20 cellular contexts compared by ENCODE assay signal in the genomic region with DNA sequence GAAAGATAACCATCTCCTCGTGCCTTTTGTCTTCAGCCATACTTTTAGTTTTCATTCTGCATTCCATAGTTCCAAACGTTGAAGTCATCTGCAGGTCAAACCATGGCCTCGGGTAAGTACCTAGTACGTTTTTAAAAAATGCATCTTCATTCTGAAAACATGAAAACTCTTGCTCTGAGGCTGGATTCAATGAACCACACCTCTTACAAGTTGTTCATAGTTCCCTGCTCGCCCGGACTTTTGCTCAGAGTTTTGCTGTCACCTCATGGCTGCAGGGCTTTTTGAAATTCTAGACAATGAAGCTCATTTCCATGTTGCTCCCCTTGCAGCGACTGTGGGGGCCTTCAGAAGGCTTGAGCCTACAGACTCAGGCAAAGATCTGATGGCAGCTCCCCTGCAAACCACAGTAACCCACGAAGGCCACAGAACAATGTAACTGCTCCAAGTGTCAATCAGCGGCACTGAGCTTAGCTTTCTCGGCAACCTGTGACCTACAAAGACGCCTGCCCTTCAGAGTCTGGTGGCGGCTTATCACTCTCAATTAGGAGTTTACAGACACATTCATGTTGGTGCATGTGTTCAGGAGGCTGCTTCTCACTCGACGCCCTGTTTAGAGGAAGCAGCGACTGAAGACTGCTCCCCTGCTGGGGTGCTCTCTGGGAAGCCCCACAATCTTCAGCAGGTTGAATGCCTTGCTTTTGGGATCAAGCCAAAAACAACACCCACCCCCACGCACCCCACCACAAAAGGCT.
DNase-seq lines count a peak whose midpoint lies in the region; ATAC-seq, FAIRE-seq and TF ChIP-seq lines count a peak whose summit lies in the region.
"Had no signal": no experiment of that assay in that cellular context is flagged by ENCODE, and none has a peak within 500 bp of the region (broad histone marks: within the 10 kb centered on the region; RNA-seq: fewer than 3 reads in every experiment).

No MANE protein-coding gene starts in this region.

- no peak overlapping the region for H3K9ac ChIP-seq in GM12878 (ENCODE audit: control insufficient read depth, insufficient read depth, low read length)
- H3K9ac ChIP-seq: parathyroid adenoma had no signal

- peaks cover 13% of the 10 kb centered on the region for H3K36me3 Mint-ChIP-seq in mesothelial cell of epicardium

- in situ Hi-C loops in GM12878 (cut with MboI) = no loop called here

- H3K36me3 ChIP-seq in GM12878 (ENCODE audit: control insufficient read depth in 2 of 2, insufficient read depth in 2 of 2, low read length in 1 of 2) = no peaks in the 10 kb centered on the region

- H3K4me3 Mint-ChIP-seq in mesothelial cell of epicardium = no peak overlapping the region
- H3K4me3 Mint-ChIP-seq: B cell; central memory CD8-positive, alpha-beta T cell had no signal

- H3K4me2 ChIP-seq in GM12878 (ENCODE audit: control insufficient read depth, insufficient read depth) = peak overlapping the region; percentile 38; the same call in 1 of the 2 replicates

- H4K20me1 ChIP-seq in GM12878 (ENCODE audit: control insufficient read depth, insufficient read depth) = no peaks in the 10 kb centered on the region

- TF ChIP-seq POLR2A in GM12878 (IDR thresholded peaks at IDR 0.05; ENCODE audit: low read depth, low read length) = no peak

- H3K27me3 Mint-ChIP-seq in mesothelial cell of epicardium (ENCODE audit: low read depth) = no peaks in the 10 kb centered on the region
- H3K27me3 Mint-ChIP-seq: B cell; central memory CD8-positive, alpha-beta T cell; T-helper 17 cell had no signal

- SMC1A ChIA-PET in GM12878 (lab: Charles Lee; ENCODE audit: uncharacterized antibody, unreplicated experiment) = no interaction called here

- H3K4me1 ChIP-seq in GM12878 (ENCODE audit: control insufficient read depth, insufficient read depth, low read length) = peaks cover 14% of the 10 kb centered on the region

- peaks cover 61% of the 10 kb centered on the region for H3K4me1 Mint-ChIP-seq in mesothelial cell of epicardium
- H3K4me1 Mint-ChIP-seq: central memory CD8-positive, alpha-beta T cell; T-helper 17 cell had no signal

- ATAC-seq in GM12878 = peak; percentile 73
- ATAC-seq in GM21528 (IDR thresholded peaks at IDR 0.05; ENCODE audit: low FRiP score, unreplicated experiment) = no peak
- no peak for ATAC-seq in omental fat pad (ENCODE audit: low FRiP score)
- ATAC-seq: activated CD4-positive, CD25-positive, alpha-beta regulatory T cell treated with anti-CD3 and anti-CD28 coated beads, Interleukin-2, amount 50 U/mL, for 24 hours; T-helper 17 cell had no signal

- TF ChIP-seq RAD21 in GM12878 (IDR thresholded peaks at IDR 0.05; ENCODE audit: insufficient read depth, low read depth, low read length) = peak; percentile 30; the same call in 1 of the 2 replicates

- no peak for TF ChIP-seq EP300 in GM12878 (IDR thresholded peaks at IDR 0.05; ENCODE audit: borderline replicate concordance in 1 of 2, control insufficient read depth in 1 of 2, low read depth in 2 of 2, low read length in 2 of 2)

- RAD21 ChIA-PET in GM12878 (lab: Charles Lee; ENCODE audit: unreplicated experiment) = interaction anchor here (0.7 kb wide), 1 partner anchor 426 kb away, joined by 3 read pairs; no protein-coding TSS in a partner anchor

- no peaks in the 10 kb centered on the region for H3K9me3 ChIP-seq in GM12878 (replicated peaks; ENCODE audit: control insufficient read depth, insufficient read depth, low read length)

- no peak overlapping the region for H3K4me3 ChIP-seq in Jurkat, Clone E6-1 (ENCODE audit: low read length)
- peak overlapping the region; percentile 13; the same call in 1 of the 2 replicates for H3K4me3 ChIP-seq in GM12878
- no peak overlapping the region for H3K4me3 ChIP-seq in coronary artery

- TF ChIP-seq CTCF in GM12878 (IDR thresholded peaks at IDR 0.05 in 2 of 3, conservative IDR thresholded peaks at IDR 0.05 in 1 of 3; ENCODE audit: control insufficient read depth in 2 of 3, extremely low read depth in 1 of 3, insufficient read depth in 1 of 3, low read depth in 3 of 3, low read length in 3 of 3) (no peak), mesothelial cell of epicardium (IDR thresholded peaks at IDR 0.05; ENCODE audit: unreplicated experiment) (no peak), coronary artery (IDR thresholded peaks at IDR 0.05) (no peak), omental fat pad (IDR thresholded peaks at IDR 0.05) (no peak)

- peak; percentile 50 for DNase-seq in ELF-1 (ENCODE audit: low read depth, low spot score)
- peak; percentile 56 for DNase-seq in Jurkat, Clone E6-1 (ENCODE audit: low read depth, low spot score)
- DNase-seq in GM12878 (ENCODE audit: low read depth, low spot score) = peak; percentile 31
- no peak for DNase-seq in mesothelial cell of epicardium (ENCODE audit: low spot score in 2 of 2, unreplicated experiment in 2 of 2)
- no peak for DNase-seq in coronary artery (ENCODE audit: low spot score)
- no peak for DNase-seq in T-helper 9 cell
- DNase-seq in omental fat pad (ENCODE audit: low spot score) = no peak
- DNase-seq: activated CD8-positive, alpha-beta memory T cell treated with anti-CD3 and anti-CD28 coated beads, Interleukin-2, amount 50 U/mL, for 4 hours; activated naive CD4-positive, alpha-beta T cell treated with anti-CD3 and anti-CD28 coated beads, Interleukin-2, amount 50 U/mL, for 16 hours; DMS79; islet precursor cell; NCI-H1092 treated with DMSO at 0.1 percent for 48 hours; NCI-H510A treated with DMSO at 0.1 percent for 48 hours; stimulated activated CD4-positive, alpha-beta T cell treated with anti-CD3 and anti-CD28 coated beads, Interleukin-12 subunit alpha, Interleukin-12 subunit beta, amount 100 ng/mL, for 4 hours; T-helper 17 cell had no signal

- 5% methylated on average over 16 of the region's 16 CpGs for WGBS in GM12878 (ENCODE audit: insufficient coverage, insufficient replicate concordance, low lambda C conversion rate, missing lambda C conversion rate)

- POLR2A ChIA-PET in GM12878 (lab: Charles Lee) = no interaction called here

- intact Hi-C loops in GM12878 (cut with micrococcal nuclease; ENCODE audit: unreplicated experiment) = no loop called here

- FAIRE-seq in GM12878 (lab: Jason Lieb, UNC) = peak; percentile 13

- peak overlapping the region; percentile 97 for H3K27ac Mint-ChIP-seq in mesothelial cell of epicardium
- H3K27ac Mint-ChIP-seq: B cell, T-helper 17 cell had no signal

- 0 out of 2 replicates have a peak overlapping the region, but pooled peaks have one; percentile 22 for H3K27ac ChIP-seq in GM12878 (ENCODE audit: control insufficient read depth, insufficient read depth)
- no peak overlapping the region for H3K27ac ChIP-seq in coronary artery
- H3K27ac ChIP-seq: parathyroid adenoma had no signal

- H3K79me2 ChIP-seq in GM12878 (ENCODE audit: control insufficient read depth, insufficient read depth, low read length) = no peaks in the 10 kb centered on the region
- H3K79me2 ChIP-seq: parathyroid adenoma had no signal

- no peak overlapping the region for H2AFZ ChIP-seq in GM12878 (ENCODE audit: control insufficient read depth, low read depth, low read length)
- H2AFZ ChIP-seq: parathyroid adenoma had no signal

- CTCF ChIA-PET in GM12878 (lab: Yijun Ruan, JAX) = no interaction called here

- no TSS peak for BruUV-seq in GM12878 (replicated peaks; lab: Mats Ljungman, UMichigan)

- peaks cover 12% of the 10 kb centered on the region for H3K9me3 Mint-ChIP-seq in mesothelial cell of epicardium
- H3K9me3 Mint-ChIP-seq: central memory CD8-positive, alpha-beta T cell had no signal

- H3K27me3 ChIP-seq in GM12878 (replicated peaks in 1 of 2; ENCODE audit: control insufficient read depth in 2 of 2, insufficient read depth in 2 of 2, low read length in 1 of 2) = no peaks in the 10 kb centered on the region

TF ChIP-seq in GM12878, 131 proteins besides CTCF, POLR2A, EP300 and RAD21 (continues in another document):
- TF ChIP-seq MXI1 (IDR thresholded peaks at IDR 0.05; ENCODE audit: low read depth, low read length) (no peak), ETV6 (conservative IDR thresholded peaks at IDR 0.05 in 1 of 2, IDR thresholded peaks at IDR 0.05 in 1 of 2; ENCODE audit: borderline replicate concordance in 1 of 2, low read depth in 1 of 2) (no peak), BACH1 (IDR thresholded peaks at IDR 0.05; ENCODE audit: borderline replicate concordance) (no peak), KDM1A (IDR thresholded peaks at IDR 0.05; ENCODE audit: borderline replicate concordance) (no peak), SREBF1 (IDR thresholded peaks at IDR 0.05; ENCODE audit: low read length) (no peak), RUNX3 (IDR thresholded peaks at IDR 0.05; ENCODE audit: low read length) (peak; percentile 54; the same call in 1 of the 2 replicates)
- TF ChIP-seq, protein P1, sequence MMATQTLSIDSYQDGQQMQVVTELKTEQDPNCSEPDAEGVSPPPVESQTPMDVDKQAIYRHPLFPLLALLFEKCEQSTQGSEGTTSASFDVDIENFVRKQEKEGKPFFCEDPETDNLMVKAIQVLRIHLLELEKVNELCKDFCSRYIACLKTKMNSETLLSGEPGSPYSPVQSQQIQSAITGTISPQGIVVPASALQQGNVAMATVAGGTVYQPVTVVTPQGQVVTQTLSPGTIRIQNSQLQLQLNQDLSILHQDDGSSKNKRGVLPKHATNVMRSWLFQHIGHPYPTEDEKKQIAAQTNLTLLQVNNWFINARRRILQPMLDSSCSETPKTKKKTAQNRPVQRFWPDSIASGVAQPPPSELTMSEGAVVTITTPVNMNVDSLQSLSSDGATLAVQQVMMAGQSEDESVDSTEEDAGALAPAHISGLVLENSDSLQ (IDR thresholded peaks at IDR 0.05) = peak; percentile 88

Comparison
In these comparisons a context has a peak if more than half of its experiments do, and no peak if none do; other contexts are left out.
1. DNase-seq: peak in ELF-1 (single experiment), Jurkat, Clone E6-1 (single experiment) and GM12878 (single experiment); none in mesothelial cell of epicardium (0 of 2), coronary artery (single experiment), T-helper 9 cell (single experiment) and omental fat pad (single experiment).